In genomic region chr13:62663767-62664166, GRCh38 we compare ENCODE assay signal across 16 cellular contexts.
DNase-seq lines count a peak whose midpoint lies in the region; ATAC-seq and TF ChIP-seq lines count a peak whose summit lies in the region.
"Had no signal": no experiment of that assay in that cellular context is flagged by ENCODE, and none has a peak within 500 bp of the region (broad histone marks: within the 10 kb centered on the region; RNA-seq: fewer than 3 reads in every experiment).

No MANE protein-coding gene starts in this region.

- H3K27me3 ChIP-seq in SU-DHL-6 (ENCODE audit: low read length) (no peaks in the 10 kb centered on the region), neural progenitor cell (no peaks in the 10 kb centered on the region)

- H3K36me3 Mint-ChIP-seq in neural progenitor cell = no peaks in the 10 kb centered on the region
- H3K36me3 Mint-ChIP-seq: CD14-positive monocyte; CD8-positive, alpha-beta T cell had no signal

- H3K9me2 ChIP-seq in SU-DHL-6 (replicated peaks; ENCODE audit: insufficient read depth, low read length) = no peaks in the 10 kb centered on the region

- H3K27ac ChIP-seq in SU-DHL-6 (ENCODE audit: low read depth, low read length) (no peak overlapping the region), neural progenitor cell (no peak overlapping the region)
- H3K27ac ChIP-seq: 22Rv1 had no signal

- TF ChIP-seq CTCF in SU-DHL-6 (IDR thresholded peaks at IDR 0.05; ENCODE audit: insufficient read depth, low read length, poor library complexity, severe bottlenecking) = no peak
- no peak for TF ChIP-seq CTCF in neural progenitor cell (IDR thresholded peaks at IDR 0.05)

- no peak overlapping the region for H3K9ac ChIP-seq in SU-DHL-6 (ENCODE audit: low read length)
- H3K9ac ChIP-seq in neural progenitor cell = no peak overlapping the region

- no peak overlapping the region for H3K4me2 ChIP-seq in SU-DHL-6 (ENCODE audit: low read depth, low read length, poor library complexity, severe bottlenecking)
- no peak overlapping the region for H3K4me2 ChIP-seq in neural progenitor cell

- no peak overlapping the region for H3K27ac Mint-ChIP-seq in neural progenitor cell
- H3K27ac Mint-ChIP-seq: CD14-positive monocyte; CD8-positive, alpha-beta T cell had no signal

- H4K20me1 ChIP-seq in SU-DHL-6 (ENCODE audit: low read depth, low read length) (no peaks in the 10 kb centered on the region), neural progenitor cell (ENCODE audit: low read depth) (no peaks in the 10 kb centered on the region)

- no peaks in the 10 kb centered on the region for H3K27me3 Mint-ChIP-seq in neural progenitor cell (ENCODE audit: insufficient read depth, low read depth)

- H3K9me3 ChIP-seq in SU-DHL-6 (ENCODE audit: insufficient read depth, low read length) = no peaks in the 10 kb centered on the region
- no peaks in the 10 kb centered on the region for H3K9me3 ChIP-seq in neural progenitor cell (ENCODE audit: low read depth)
- H3K9me3 ChIP-seq: Caco-2, HAP-1 had no signal

- no peaks in the 10 kb centered on the region for H3K79me2 ChIP-seq in SU-DHL-6 (ENCODE audit: insufficient read depth, low read length)
- no peaks in the 10 kb centered on the region for H3K79me2 ChIP-seq in neural progenitor cell (ENCODE audit: low read depth)

- DNase-seq in COLO829 (ENCODE audit: low spot score) = peak; percentile 33
- DNase-seq in M059J (ENCODE audit: low read depth) = peak; percentile 0
- peak; percentile 16 for DNase-seq in neural progenitor cell (ENCODE audit: low spot score)
- no peak for DNase-seq in middle frontal gyrus (ENCODE audit: extremely low spot score, low spot score)
- no peak for DNase-seq in SIG-M5 treated with dmso at 0.1 percent for 504 hours (lab: John Stamatoyannopoulos, UW; ENCODE audit: unreplicated experiment)
- no peak for DNase-seq in activated effector memory CD4-positive, alpha-beta T cell treated with anti-CD3 and anti-CD28 coated beads, Interleukin-2, amount 50 U/mL, for 16 hours
- DNase-seq: Caco-2; CD8-positive, alpha-beta T cell; DND-41; GF-D8 had no signal

- H2AFZ ChIP-seq in SU-DHL-6 (ENCODE audit: low read depth, low read length, severe bottlenecking) (peak overlapping the region; percentile 62), neural progenitor cell (replicated peaks) (no peak overlapping the region)

- H3K36me3 ChIP-seq in SU-DHL-6 (ENCODE audit: low read length) = no peaks in the 10 kb centered on the region
- H3K36me3 ChIP-seq in neural progenitor cell = no peaks in the 10 kb centered on the region
- H3K36me3 ChIP-seq: HAP-1 had no signal

- no peak overlapping the region for H3K4me3 Mint-ChIP-seq in neural progenitor cell
- H3K4me3 Mint-ChIP-seq: CD14-positive monocyte; CD8-positive, alpha-beta T cell had no signal

- ATAC-seq in HG02938 (IDR thresholded peaks at IDR 0.05; ENCODE audit: unreplicated experiment) = no peak
- ATAC-seq: CD8-positive, alpha-beta T cell; HepG2 had no signal

- H3K4me1 ChIP-seq in neural progenitor cell = peaks cover 6% of the 10 kb centered on the region
- H3K4me1 ChIP-seq: Caco-2, HAP-1 had no signal

- H3K9me3 Mint-ChIP-seq in neural progenitor cell = no peaks in the 10 kb centered on the region

- H3K4me1 Mint-ChIP-seq in neural progenitor cell = peaks cover 3% of the 10 kb centered on the region
- H3K4me1 Mint-ChIP-seq: CD14-positive monocyte had no signal

- H3K4me3 ChIP-seq in SU-DHL-6 (ENCODE audit: insufficient read depth, low read length, poor library complexity, severe bottlenecking) = no peak overlapping the region
- no peak overlapping the region for H3K4me3 ChIP-seq in neural progenitor cell
- H3K4me3 ChIP-seq: HAP-1 had no signal

- H3F3A ChIP-seq in SU-DHL-6 (ENCODE audit: insufficient read depth) (no peaks in the 10 kb centered on the region), neural progenitor cell (ENCODE audit: low read depth) (no peaks in the 10 kb centered on the region)

Comparison
In these comparisons a context has a peak if more than half of its experiments do, and no peak if none do; other contexts are left out.
1. DNase-seq: peak in COLO829 (single experiment), M059J (single experiment) and neural progenitor cell (single experiment); none in middle frontal gyrus (single experiment), SIG-M5 treated with dmso at 0.1 percent for 504 hours (single experiment) and activated effector memory CD4-positive, alpha-beta T cell treated with anti-CD3 and anti-CD28 coated beads, Interleukin-2, amount 50 U/mL, for 16 hours (single experiment).